21 cellular contexts compared by ENCODE assay signal in genomic region chr13:106593131-106593530, GRCh38. TPM values are rescaled to one million over a fixed set of nuclear protein-coding genes. Genes with fewer than 3 reads are reported as not detected.
A peak's percentile ranks its signal among the peaks of the same experiment; 100 is the strongest.
DNase-seq lines count a peak whose midpoint lies in the region; ATAC-seq, FAIRE-seq and TF ChIP-seq lines count a peak whose summit lies in the region.
"Had no signal": no experiment of that assay in that cellular context is flagged by ENCODE, and none has a peak within 500 bp of the region (broad histone marks: within the 10 kb centered on the region; RNA-seq: fewer than 3 reads in every experiment).

No MANE protein-coding gene starts in this region.

- DNase-seq in GDM1 (lab: John Stamatoyannopoulos, UW) (peak; percentile 52), Kasumi-1 (lab: John Stamatoyannopoulos, UW) (peak; percentile 65 to 72), SKM-1 (lab: John Stamatoyannopoulos, UW; ENCODE audit: unreplicated experiment) (peak; percentile 24), K562 (ENCODE audit: extremely low read depth in 1 of 4, low spot score in 3 of 4) (no peak), frontal cortex (ENCODE audit: low spot score in 2 of 2) (no peak), NCI-H2029 (lab: John Stamatoyannopoulos, UW) (no peak), omental fat pad (ENCODE audit: low spot score) (no peak)
- DNase-seq: BE2C; Caco-2; CD4-positive, alpha-beta T cell; MM.1S; NCI-H1417; NCI-H1694 treated with DMSO at 0.1 percent for 48 hours; NCI-H446; NCI-H526; PC-9; RPMI8226; SHP77; SK-N-SH had no signal

- no peaks in the 10 kb centered on the region for H4K20me1 ChIP-seq in K562 (replicated peaks; ENCODE audit: control insufficient read depth, insufficient read depth, low read length)

- POLR2A ChIA-PET in K562 (lab: Yijun Ruan, JAX), result no interaction called here

- H3K79me2 ChIP-seq in K562 (ENCODE audit: control insufficient read depth, insufficient read depth, low read length), result no peaks in the 10 kb centered on the region

- TF ChIP-seq POLR2A in K562 (conservative IDR thresholded peaks at IDR 0.05), result no peak

- ATAC-seq in K562 (no peak), omental fat pad (ENCODE audit: low FRiP score) (no peak), GM18858 (IDR thresholded peaks at IDR 0.05; ENCODE audit: unreplicated experiment) (no peak)

- TF ChIP-seq EP300 in K562 (IDR thresholded peaks at IDR 0.05; ENCODE audit: low read length), result no peak

- H2AFZ ChIP-seq in K562 (ENCODE audit: low read depth, low read length), result no peak overlapping the region
- H2AFZ ChIP-seq: PC-9 had no signal

- in situ Hi-C loops in K562 (cut with MboI), result no loop called here

- FAIRE-seq in K562 (lab: Jason Lieb, UNC) (no peak), frontal cortex (lab: Jason Lieb, UNC) (no peak)
- FAIRE-seq: H54 had no signal

- no peak overlapping the region for H3K4me2 ChIP-seq in K562 (ENCODE audit: insufficient read depth, low read length)
- H3K4me2 ChIP-seq: PC-9, SK-N-SH had no signal

- no peaks in the 10 kb centered on the region for H3K4me1 ChIP-seq in K562 (replicated peaks in 1 of 2; ENCODE audit: control insufficient read depth in 2 of 2, insufficient read depth in 2 of 2, low read length in 2 of 2)
- H3K4me1 ChIP-seq: BE2C had no signal

- no TSS peak for BruUV-seq in K562 (replicated peaks; lab: Mats Ljungman, UMichigan)

- no peak overlapping the region for H3K4me3 ChIP-seq in K562
- H3K4me3 ChIP-seq: PC-9 had no signal

- no peak for TF ChIP-seq RAD21 in K562 (CRISPR knock-in tag; conservative IDR thresholded peaks at IDR 0.05 in 1 of 2, IDR thresholded peaks at IDR 0.05 in 1 of 2)

- H3K27ac ChIP-seq in K562 (ENCODE audit: extremely low read depth, low read depth, low read length), result no peak overlapping the region
- H3K27ac ChIP-seq: PC-9 had no signal

- H3K27me3 ChIP-seq in K562 (ENCODE audit: control insufficient read depth in 2 of 2, insufficient read depth in 2 of 2, low read length in 2 of 2), result no peaks in the 10 kb centered on the region; a peak in 1 of 5 replicates

- H3K9ac ChIP-seq in K562 (ENCODE audit: insufficient read depth in 1 of 2, low read depth in 2 of 2, low read length in 2 of 2), result no peak overlapping the region
- H3K9ac ChIP-seq: SK-N-SH had no signal

- H3K9me3 ChIP-seq in K562 (replicated peaks; ENCODE audit: control insufficient read depth, insufficient read depth, low read depth, low read length), result no peaks in the 10 kb centered on the region
- H3K9me3 ChIP-seq: BE2C, SK-N-SH had no signal

- no peak for TF ChIP-seq CTCF in K562 (IDR thresholded peaks at IDR 0.05 in 2 of 3, conservative IDR thresholded peaks at IDR 0.05 in 1 of 3; ENCODE audit: insufficient read depth in 2 of 3, low read depth in 1 of 3, low read length in 3 of 3)
- TF ChIP-seq CTCF in omental fat pad (IDR thresholded peaks at IDR 0.05), result no peak

- CTCF ChIA-PET in K562 (lab: Yijun Ruan, JAX; ENCODE audit: low intra/inter-chr PET ratio), result no interaction called here

- WGBS in K562 (ENCODE audit: insufficient coverage, low coverage, missing lambda C conversion rate), result 0% methylated on average over 5 of the region's 5 CpGs

- no peaks in the 10 kb centered on the region for H3K9me1 ChIP-seq in K562 (ENCODE audit: control insufficient read depth, insufficient read depth, low read length)

- intact Hi-C loops in K562 (cut with micrococcal nuclease), result no loop called here

- no peaks in the 10 kb centered on the region for H3K36me3 ChIP-seq in K562 (ENCODE audit: control insufficient read depth, insufficient read depth, low read length)
- H3K36me3 ChIP-seq: BE2C had no signal

TF ChIP-seq in K562, 482 proteins besides CTCF, POLR2A, EP300 and RAD21:
- TF ChIP-seq SPI1 (IDR thresholded peaks at IDR 0.05; ENCODE audit: borderline replicate concordance, low read depth, low read length), result peak; percentile 44; the same call in 1 of the 2 replicates
- no peak for TF ChIP-seq ZBED1 (IDR thresholded peaks at IDR 0.05)

RNA-seq across cellular contexts. Expression of gene ARGLU1, which starts 25.2 kb away (rescaled TPM):
- total RNA-seq in K562 (2011; cell fraction: chromatin; rRNA removed; ENCODE audit: low replicate concordance), result 60.1 and 162 TPM in 2 replicates
- total RNA-seq in K562 (2011; cell fraction: nucleolus; rRNA removed), result 37.0 and 44.5 TPM in 2 replicates
- total RNA-seq in K562 (2011; cell fraction: nucleoplasm; rRNA removed), result 90.2 and 135 TPM in 2 replicates
- total RNA-seq in K562 (2014; rRNA removed) (53.3 and 59.4 TPM in 2 replicates), K562 (2014; rRNA removed; fragmentation: Illumina TruSeq; extraction: Trizol) (58.8 and 72.1 TPM in 2 replicates), K562 (2015; rRNA removed; fragmentation: Illumina TruSeq; extraction: Trizol) (48.0 and 48.6 TPM in 2 replicates), K562 (2021) (42.2 and 46.0 TPM in 2 replicates), frontal cortex (97.4 TPM), omental fat pad (100 to 1,000 TPM in 3 of 4 donors, 10 to 100 TPM in 1; 70.8 to 154 (median 122) TPM)
- polyA plus RNA-seq in K562 (2011; rRNA removed) (89.6 and 91.8 TPM in 2 replicates), K562 (2014; fragmentation: Illumina TruSeq; extraction: Trizol) (48.3 and 49.3 TPM in 2 replicates), K562 (2014; fragmentation: Nextera tagmentation; extraction: Ambion mirVana) (10 to 100 TPM; 19.3 to 30.3 TPM), K562 (2014; rRNA removed) (99.9 and 112 TPM in 2 replicates)
- 12.4 and 21.5 TPM in 2 replicates for polyA plus RNA-seq in K562 (2011; cell fraction: cytosol; rRNA removed)
- polyA plus RNA-seq in K562 (2011; cell fraction: nucleus; rRNA removed), result 255 and 358 TPM in 2 replicates
- polyA plus RNA-seq in K562 (2012), result 48.2 and 68.5 TPM in 2 replicates
- 19.2 and 21.6 TPM in 2 replicates for polyA minus RNA-seq in K562 (2011; rRNA and poly(A)+ RNA removed)
- polyA minus RNA-seq in K562 (2011; cell fraction: cytosol; rRNA and poly(A)+ RNA removed), result 6.2 and 13.1 TPM in 2 replicates
- 51.8 and 93.0 TPM in 2 replicates for polyA minus RNA-seq in K562 (2011; cell fraction: nucleus; rRNA and poly(A)+ RNA removed)

RNA-seq across cellular contexts. Expression of gene EFNB2, which starts 57.7 kb away (rescaled TPM):
- 0.44 and 0.51 TPM in 2 replicates for total RNA-seq in K562 (2011; cell fraction: chromatin; rRNA removed; ENCODE audit: low replicate concordance)
- 0.66 and 1.0 TPM in 2 replicates for total RNA-seq in K562 (2011; cell fraction: nucleolus; rRNA removed)
- total RNA-seq in K562 (2011; cell fraction: nucleoplasm; rRNA removed), result 0.66 and 0.99 TPM in 2 replicates
- total RNA-seq in K562 (2014; rRNA removed), result 0.05 and 0.37 TPM in 2 replicates
- total RNA-seq in K562 (2014; rRNA removed; fragmentation: Illumina TruSeq; extraction: Trizol), result 0.13 and 0.15 TPM in 2 replicates
- total RNA-seq in K562 (2015; rRNA removed; fragmentation: Illumina TruSeq; extraction: Trizol), result 0.11 and 0.18 TPM in 2 replicates
- total RNA-seq in K562 (2021), result 0.29 and 0.36 TPM in 2 replicates
- 0.20 and 0.22 TPM in 2 replicates for polyA plus RNA-seq in K562 (2011; rRNA removed)
- polyA plus RNA-seq in K562 (2011; cell fraction: cytosol; rRNA removed), result 0.16 and 0.21 TPM in 2 replicates
- 0.36 and 0.38 TPM in 2 replicates for polyA plus RNA-seq in K562 (2011; cell fraction: nucleus; rRNA removed)
- polyA plus RNA-seq in K562 (2012), result 0.14 and 0.21 TPM in 2 replicates
- polyA plus RNA-seq in K562 (2014; fragmentation: Illumina TruSeq; extraction: Trizol), result 0.19 and 0.26 TPM in 2 replicates
- under 1 TPM; 0.01 to 0.18 TPM for polyA plus RNA-seq in K562 (2014; fragmentation: Nextera tagmentation; extraction: Ambion mirVana)
- polyA plus RNA-seq in K562 (2014; rRNA removed), result 0.18 and 0.27 TPM in 2 replicates
- 0.45 and 0.56 TPM in 2 replicates for polyA minus RNA-seq in K562 (2011; rRNA and poly(A)+ RNA removed)
- 0.19 TPM in 1 of 2 replicates, not detected in the other for polyA minus RNA-seq in K562 (2011; cell fraction: cytosol; rRNA and poly(A)+ RNA removed)
- polyA minus RNA-seq in K562 (2011; cell fraction: nucleus; rRNA and poly(A)+ RNA removed), result 0.27 and 0.67 TPM in 2 replicates
- total RNA-seq in frontal cortex, result 73.4 TPM
- 10 to 100 TPM; 11.9 to 50.4 (median 37.4) TPM for total RNA-seq in omental fat pad

Comparison
In these comparisons a context has a peak if more than half of its experiments do, and no peak if none do; other contexts are left out.
1. DNase-seq: peak in GDM1 (single experiment), Kasumi-1 (2 of 2) and SKM-1 (single experiment); none in K562 (0 of 4), frontal cortex (0 of 2), NCI-H2029 (single experiment) and omental fat pad (single experiment).
2. RNA of gene EFNB2, which starts 57.7 kb away (total RNA-seq): 73.4 TPM in frontal cortex (single experiment) and 11.9 to 50.4 TPM in omental fat pad; 0.05 to 1.0 TPM in K562; every median in the first group is over 4 times any median in the second.